In genomic region chr6:18359237-18359885, GRCh38 we compare ENCODE assay signal across 1 cellular context.
TF ChIP-seq lines count a peak whose summit lies in the region.

No MANE protein-coding gene starts in this region.

TF ChIP-seq in HepG2, 621 proteins besides CTCF, POLR2A, EP300 and RAD21 (continued from another document):
- TF ChIP-seq ZNF142 (CRISPR knock-in tag; IDR thresholded peaks at IDR 0.05) (no peak), ISL2 (CRISPR knock-in tag; IDR thresholded peaks at IDR 0.05) (no peak), ZNF121 (CRISPR knock-in tag; IDR thresholded peaks at IDR 0.05) (no peak), PCBP1 (IDR thresholded peaks at IDR 0.05; ENCODE audit: borderline replicate concordance, low read depth, low read length) (no peak), ZNF562 (CRISPR knock-in tag; IDR thresholded peaks at IDR 0.05; ENCODE audit: borderline replicate concordance) (no peak), GABPB1 (CRISPR knock-in tag; IDR thresholded peaks at IDR 0.05) (no peak), CENPT (CRISPR knock-in tag; IDR thresholded peaks at IDR 0.05; ENCODE audit: low read depth) (no peak), ARID2 (CRISPR knock-in tag; IDR thresholded peaks at IDR 0.05; ENCODE audit: borderline replicate concordance) (no peak), ZNF326 (CRISPR knock-in tag; IDR thresholded peaks at IDR 0.05; ENCODE audit: borderline replicate concordance) (no peak), KMT2B (CRISPR knock-in tag; IDR thresholded peaks at IDR 0.05) (no peak)
- TF ChIP-seq, protein P1, sequence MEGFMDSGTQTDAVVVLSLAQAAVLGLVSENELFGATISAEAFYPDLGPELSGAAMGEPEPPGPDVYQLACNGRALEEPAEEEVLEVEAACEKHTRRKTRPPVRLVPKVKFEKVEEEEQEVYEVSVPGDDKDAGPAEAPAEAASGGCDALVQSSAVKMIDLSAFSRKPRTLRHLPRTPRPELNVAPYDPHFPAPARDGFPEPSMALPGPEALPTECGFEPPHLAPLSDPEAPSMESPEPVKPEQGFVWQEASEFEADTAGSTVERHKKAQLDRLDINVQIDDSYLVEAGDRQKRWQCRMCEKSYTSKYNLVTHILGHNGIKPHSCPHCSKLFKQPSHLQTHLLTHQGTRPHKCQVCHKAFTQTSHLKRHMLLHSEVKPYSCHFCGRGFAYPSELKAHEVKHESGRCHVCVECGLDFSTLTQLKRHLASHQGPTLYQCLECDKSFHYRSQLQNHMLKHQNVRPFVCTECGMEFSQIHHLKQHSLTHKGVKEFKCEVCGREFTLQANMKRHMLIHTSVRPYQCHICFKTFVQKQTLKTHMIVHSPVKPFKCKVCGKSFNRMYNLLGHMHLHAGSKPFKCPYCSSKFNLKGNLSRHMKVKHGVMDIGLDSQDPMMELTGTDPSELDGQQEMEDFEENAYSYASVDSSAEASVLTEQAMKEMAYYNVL (CRISPR knock-in tag; IDR thresholded peaks at IDR 0.05; ENCODE audit: borderline replicate concordance) = no peak
- TF ChIP-seq, protein P2, sequence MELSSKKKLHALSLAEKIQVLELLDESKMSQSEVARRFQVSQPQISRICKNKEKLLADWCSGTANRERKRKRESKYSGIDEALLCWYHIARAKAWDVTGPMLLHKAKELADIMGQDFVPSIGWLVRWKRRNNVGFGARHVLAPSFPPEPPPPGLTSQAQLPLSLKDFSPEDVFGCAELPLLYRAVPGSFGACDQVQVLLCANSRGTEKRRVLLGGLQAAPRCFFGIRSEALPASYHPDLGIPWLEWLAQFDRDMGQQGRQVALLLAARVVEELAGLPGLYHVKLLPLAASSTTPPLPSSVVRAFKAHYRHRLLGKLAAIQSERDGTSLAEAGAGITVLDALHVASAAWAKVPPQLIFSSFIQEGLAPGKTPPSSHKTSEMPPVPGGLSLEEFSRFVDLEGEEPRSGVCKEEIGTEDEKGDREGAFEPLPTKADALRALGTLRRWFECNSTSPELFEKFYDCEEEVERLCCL (CRISPR knock-in tag; IDR thresholded peaks at IDR 0.05; ENCODE audit: borderline replicate concordance) = no peak
